In the genomic region with DNA sequence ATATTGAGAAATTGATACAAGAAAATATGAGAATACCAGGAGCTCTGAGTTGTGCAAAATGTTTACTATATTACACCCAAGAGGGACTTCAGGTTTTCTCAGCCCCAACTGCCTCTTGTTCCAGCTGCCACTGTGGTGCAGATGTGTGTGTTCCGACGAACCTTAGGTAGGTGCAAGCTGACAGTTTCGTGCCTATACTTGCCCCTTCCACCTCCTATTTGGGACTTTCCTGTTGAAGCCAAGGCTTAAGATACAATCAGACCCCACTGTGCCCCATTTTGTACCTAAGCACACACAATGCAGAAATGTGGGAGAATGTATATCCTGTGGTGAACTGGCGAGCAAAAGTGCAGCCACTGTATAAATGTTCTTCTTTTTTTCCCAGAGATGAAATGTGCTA, we compare ENCODE assay signal across 14 cellular contexts.
DNase-seq lines count a peak whose midpoint lies in the region; ATAC-seq, FAIRE-seq and TF ChIP-seq lines count a peak whose summit lies in the region.
"Had no signal": no experiment of that assay in that cellular context is flagged by ENCODE, and none has a peak within 500 bp of the region (broad histone marks: within the 10 kb centered on the region; RNA-seq: fewer than 3 reads in every experiment).

No MANE protein-coding gene starts in this region.

- H3K27me3 ChIP-seq in GM23338 (ENCODE audit: insufficient read depth) (no peaks in the 10 kb centered on the region), GM12878 (replicated peaks in 1 of 2; ENCODE audit: control insufficient read depth in 2 of 2, insufficient read depth in 2 of 2, low read length in 1 of 2) (no peaks in the 10 kb centered on the region), transverse colon (no peaks in the 10 kb centered on the region)

- H3K36me3 ChIP-seq in GM23338 (ENCODE audit: insufficient read depth), result no peaks in the 10 kb centered on the region
- H3K36me3 ChIP-seq in GM12878 (ENCODE audit: control insufficient read depth in 2 of 2, insufficient read depth in 2 of 2, low read length in 1 of 2), result no peaks in the 10 kb centered on the region
- H3K36me3 ChIP-seq in transverse colon, result no peaks in the 10 kb centered on the region

- no peaks in the 10 kb centered on the region for H3F3A ChIP-seq in GM23338 (replicated peaks; ENCODE audit: low read depth)

- no peak overlapping the region for H3K9ac ChIP-seq in GM12878 (ENCODE audit: control insufficient read depth, insufficient read depth, low read length)

- TF ChIP-seq POLR2A in GM12878 (IDR thresholded peaks at IDR 0.05; ENCODE audit: low read depth, low read length), result no peak
- no peak for TF ChIP-seq POLR2A in transverse colon (IDR thresholded peaks at IDR 0.05)

- TF ChIP-seq RAD21 in GM12878 (IDR thresholded peaks at IDR 0.05; ENCODE audit: insufficient read depth, low read depth, low read length), result no peak

- TF ChIP-seq EP300 in GM12878 (IDR thresholded peaks at IDR 0.05; ENCODE audit: borderline replicate concordance in 1 of 2, control insufficient read depth in 1 of 2, low read depth in 2 of 2, low read length in 2 of 2), result no peak
- TF ChIP-seq EP300 in transverse colon (IDR thresholded peaks at IDR 0.05; ENCODE audit: low read depth), result no peak

- ATAC-seq in GM23338 (no peak), GM12878 (peak; percentile 34; the same call in 2 of the 3 replicates), HG03139 (IDR thresholded peaks at IDR 0.05; ENCODE audit: unreplicated experiment) (no peak), HG03378 (IDR thresholded peaks at IDR 0.05; ENCODE audit: unreplicated experiment) (no peak)
- ATAC-seq: HCT116 had no signal

- H3K4me1 Mint-ChIP-seq in GM23338, result peaks cover 11% of the 10 kb centered on the region
- H3K4me1 Mint-ChIP-seq: B cell, IgD-negative memory B cell had no signal

- no TSS peak for BruUV-seq in GM12878 (replicated peaks; lab: Mats Ljungman, UMichigan)

- no peak overlapping the region for H3K4me3 ChIP-seq in GM23338
- H3K4me3 ChIP-seq in GM12878, result no peak overlapping the region
- H3K4me3 ChIP-seq in transverse colon, result no peak overlapping the region

- no peak overlapping the region for H3K4me3 Mint-ChIP-seq in GM23338
- H3K4me3 Mint-ChIP-seq: B cell; CD4-positive, alpha-beta T cell; IgD-negative memory B cell had no signal

- H3K27ac Mint-ChIP-seq in GM23338, result peak overlapping the region; percentile 69; the same call in 1 of the 2 replicates
- H3K27ac Mint-ChIP-seq: B cell; CD4-positive, alpha-beta T cell; IgD-negative memory B cell had no signal

- H3K27ac ChIP-seq in GM23338 (ENCODE audit: low read depth) (no peak overlapping the region), GM12878 (ENCODE audit: control insufficient read depth, insufficient read depth) (no peak overlapping the region), epithelial cell of prostate (peak overlapping the region; percentile 29), transverse colon (peak overlapping the region in 3 of 4 donors; percentile 27 to 66 (median 60))

- H2AFZ ChIP-seq in GM23338 (peak overlapping the region; percentile 52; the same call in 1 of the 2 replicates), GM12878 (ENCODE audit: control insufficient read depth, low read depth, low read length) (no peak overlapping the region)

- FAIRE-seq in GM12878 (lab: Jason Lieb, UNC), result no peak
- FAIRE-seq: GM12891 had no signal

- no peaks in the 10 kb centered on the region for H3K9me3 Mint-ChIP-seq in GM23338

- H3K4me2 ChIP-seq in GM23338, result no peak overlapping the region
- no peak overlapping the region for H3K4me2 ChIP-seq in GM12878 (ENCODE audit: control insufficient read depth, insufficient read depth)

- in situ Hi-C loops in GM12878 (cut with MboI), result no loop called here
- in situ Hi-C loops in transverse colon (cut with MboI; ENCODE audit: low pct_ligation_motif_present in 1 of 4, low pct_unique_long_range_greater_than_20kb in 1 of 4, low sequenced_read_pairs in 3 of 4), result no loop called here

- SMC1A ChIA-PET in GM12878 (lab: Charles Lee; ENCODE audit: uncharacterized antibody, unreplicated experiment), result interaction anchor here (1.0 kb wide), 1 partner anchor 11 kb away, joined by 3 read pairs; no protein-coding TSS in a partner anchor

- H4K20me1 ChIP-seq in GM23338 (replicated peaks; ENCODE audit: insufficient read depth) (no peaks in the 10 kb centered on the region), GM12878 (ENCODE audit: control insufficient read depth, insufficient read depth) (no peaks in the 10 kb centered on the region)

- H3K9me2 ChIP-seq in GM23338 (ENCODE audit: insufficient read depth), result no peaks in the 10 kb centered on the region

- POLR2A ChIA-PET in GM12878 (lab: Charles Lee), result no interaction called here

- H3K4me1 ChIP-seq in GM23338 (ENCODE audit: insufficient read depth), result peaks cover 4% of the 10 kb centered on the region; the same call in 1 of the 2 replicates
- no peaks in the 10 kb centered on the region for H3K4me1 ChIP-seq in GM12878 (ENCODE audit: control insufficient read depth, insufficient read depth, low read length)
- H3K4me1 ChIP-seq in transverse colon, result peaks cover 0 to 32% (median 13%) of the 10 kb centered on the region in 4 donors

- H3K27me3 Mint-ChIP-seq in GM23338 (ENCODE audit: insufficient read depth, low read depth, poor library complexity), result no peaks in the 10 kb centered on the region
- H3K27me3 Mint-ChIP-seq: B cell; CD4-positive, alpha-beta T cell; IgD-negative memory B cell had no signal

- CTCF ChIA-PET in GM12878 (lab: Yijun Ruan, JAX), result interaction anchor here (1.0 kb wide), 1 partner anchor 37 kb away, joined by 3 read pairs; no protein-coding TSS in a partner anchor

- RAD21 ChIA-PET in GM12878 (lab: Charles Lee; ENCODE audit: unreplicated experiment), result interaction anchor here (1.1 to 1.8 kb wide), 2 partner anchors 37 to 119 kb away, joined by 3 to 6 read pairs; no protein-coding TSS in a partner anchor

- intact Hi-C loops in GM12878 (cut with micrococcal nuclease; ENCODE audit: unreplicated experiment), result no loop called here
- intact Hi-C loops in transverse colon (cut with DNase I; ENCODE audit: low total_unique reads), result no loop called here

- DNase-seq in GM23338 (ENCODE audit: low spot score) (no peak), GM12878 (ENCODE audit: low read depth, low spot score) (no peak), epithelial cell of prostate (ENCODE audit: low read depth, low spot score) (no peak), transverse colon (no peak), activated gamma-delta T cell (lab: John Stamatoyannopoulos, UW) (no peak)
- DNase-seq: C1 segment of cervical spinal cord; CD4-positive, alpha-beta T cell; DMS79 had no signal

- WGBS in GM12878 (ENCODE audit: insufficient coverage, insufficient replicate concordance, low lambda C conversion rate, missing lambda C conversion rate), result 31% methylated on average over 4 of the region's 4 CpGs
- 90 to 95% methylated on average over 4 of the region's 4 CpGs for WGBS in transverse colon (ENCODE audit: low coverage in 1 of 2), 2 donors

- TF ChIP-seq CTCF in GM23338 (conservative IDR thresholded peaks at IDR 0.05; ENCODE audit: low read depth in 2 of 2), result no peak
- TF ChIP-seq CTCF in GM12878 (IDR thresholded peaks at IDR 0.05 in 2 of 3, conservative IDR thresholded peaks at IDR 0.05 in 1 of 3; ENCODE audit: control insufficient read depth in 2 of 3, extremely low read depth in 1 of 3, insufficient read depth in 1 of 3, low read depth in 3 of 3, low read length in 3 of 3), result no peak
- TF ChIP-seq CTCF in transverse colon (IDR thresholded peaks at IDR 0.05), result no peak

- no peaks in the 10 kb centered on the region for H3K9me3 ChIP-seq in GM12878 (replicated peaks; ENCODE audit: control insufficient read depth, insufficient read depth, low read length)
- H3K9me3 ChIP-seq in transverse colon, result no peaks in the 10 kb centered on the region

- H3K79me2 ChIP-seq in GM23338 (replicated peaks; ENCODE audit: insufficient read depth), result no peaks in the 10 kb centered on the region
- no peaks in the 10 kb centered on the region for H3K79me2 ChIP-seq in GM12878 (ENCODE audit: control insufficient read depth, insufficient read depth, low read length)

- no peaks in the 10 kb centered on the region for H3K36me3 Mint-ChIP-seq in GM23338 (ENCODE audit: low read depth)
- H3K36me3 Mint-ChIP-seq: IgD-negative memory B cell had no signal

TF ChIP-seq in GM23338, 12 proteins besides CTCF, POLR2A, EP300 and RAD21:
- no peak for TF ChIP-seq EZH2phosphoT487 (IDR thresholded peaks at IDR 0.05; ENCODE audit: unreplicated experiment)
- TF ChIP-seq ZNF331 (CRISPR knock-in tag; IDR thresholded peaks at IDR 0.05; ENCODE audit: low read depth), result no peak
- TF ChIP-seq JUNB (IDR thresholded peaks at IDR 0.05; ENCODE audit: unreplicated experiment), result no peak
- TF ChIP-seq POLR2AphosphoS5 (IDR thresholded peaks at IDR 0.05; ENCODE audit: low read depth), result no peak
- TF ChIP-seq ZNF114 (CRISPR knock-in tag; IDR thresholded peaks at IDR 0.05), result no peak

TF ChIP-seq in GM12878, 131 proteins besides CTCF, POLR2A, EP300 and RAD21 (continues in another document):
- no peak for TF ChIP-seq HDGF (IDR thresholded peaks at IDR 0.05)
- TF ChIP-seq MEF2A (IDR thresholded peaks at IDR 0.05; ENCODE audit: insufficient read depth, low read depth, low read length), result no peak
- no peak for TF ChIP-seq CBX3 (IDR thresholded peaks at IDR 0.05; ENCODE audit: borderline replicate concordance, low read depth)
- no peak for TF ChIP-seq RELB (IDR thresholded peaks at IDR 0.05; ENCODE audit: low read depth)
- TF ChIP-seq HCFC1 (IDR thresholded peaks at IDR 0.05; ENCODE audit: low read length), result no peak
- no peak for TF ChIP-seq ZNF217 (IDR thresholded peaks at IDR 0.05)
- TF ChIP-seq PML (IDR thresholded peaks at IDR 0.05; ENCODE audit: low read length), result no peak
- TF ChIP-seq CHD4 (IDR thresholded peaks at IDR 0.05), result no peak
- TF ChIP-seq NFIC (IDR thresholded peaks at IDR 0.05; ENCODE audit: low read depth, low read length), result no peak

Comparison
In these comparisons a context has a peak if more than half of its experiments do, and no peak if none do; other contexts are left out.
1. H3K27ac ChIP-seq: peak in epithelial cell of prostate (single experiment) and transverse colon (3 of 4); none in GM23338 (single experiment) and GM12878 (single experiment).